In the genomic region with DNA sequence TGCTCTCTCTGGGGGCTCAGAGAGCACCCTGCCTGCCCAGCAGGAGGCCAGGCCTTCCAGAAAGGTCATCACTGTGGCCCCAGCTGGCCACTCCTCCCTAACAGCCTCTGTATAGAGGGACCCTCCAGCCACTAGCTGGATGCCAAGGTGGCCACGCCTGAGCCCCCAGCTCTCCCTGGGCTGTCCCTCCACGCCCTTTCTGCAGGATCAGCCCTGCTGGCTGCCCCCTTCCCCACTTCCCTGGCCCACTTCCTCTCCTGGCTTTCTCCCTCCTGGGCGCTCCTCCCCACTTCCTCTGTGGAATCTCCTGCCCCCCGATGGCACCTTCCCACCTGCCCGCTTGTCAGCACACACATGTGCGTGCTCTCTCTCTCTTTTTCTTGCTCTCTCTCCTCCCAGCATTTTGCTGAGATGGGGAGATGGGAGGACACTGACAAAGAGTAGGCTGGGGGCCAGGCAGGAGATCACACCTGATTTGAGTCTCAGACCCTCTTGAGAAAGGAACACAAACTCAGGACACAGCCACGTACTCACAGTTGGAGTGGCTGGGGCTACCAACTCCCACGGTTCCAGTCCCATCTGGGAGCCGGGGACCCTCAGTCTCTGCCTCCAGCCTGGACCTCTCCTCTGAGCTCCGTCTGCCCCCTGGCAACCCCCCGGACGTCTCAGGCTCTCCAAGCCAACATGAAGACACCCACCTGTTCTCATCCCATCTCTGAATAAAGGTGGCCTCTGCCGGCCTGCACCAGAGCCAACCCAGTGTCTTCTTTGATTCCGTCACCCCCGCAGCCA, we compare ENCODE assay signal across 30 cellular contexts.
"Had no signal": no experiment of that assay in that cellular context is flagged by ENCODE, and none has a peak within 500 bp of the region (broad histone marks: within the 10 kb centered on the region; RNA-seq: fewer than 3 reads in every experiment).

No MANE protein-coding gene starts in this region.

- ATAC-seq: activated CD4-positive, alpha-beta T cell treated with anti-CD3 and anti-CD28 coated beads for 36 hours; activated T-cell treated with anti-CD3 and anti-CD28 coated beads, Interleukin-2, amount 50 U/mL, for 72 hours; gastroesophageal sphincter; left lung; mucosa of descending colon had no signal

- H3K9me3 Mint-ChIP-seq: T-helper 2 cell treated with Interferon-gamma antibody and Interleukin-4, amounts not matched to agents 5 μg/mL and 100 μg/mL, for 36 hours had no signal

- H3K4me3 ChIP-seq: cardiac muscle cell, colonic mucosa, gastroesophageal sphincter, heart left ventricle, left lung, lung, mucosa of descending colon, right atrium auricular region, tibial nerve had no signal

- H3K27ac ChIP-seq: colonic mucosa, gastroesophageal sphincter, heart left ventricle, left lung, parathyroid adenoma, right atrium auricular region, tibial nerve had no signal

- H3K4me1 Mint-ChIP-seq: activated CD4-positive, alpha-beta T cell treated with anti-CD3 and anti-CD28 coated beads for 36 hours; nephron had no signal

- H2AFZ ChIP-seq: parathyroid adenoma had no signal

- H3K27me3 Mint-ChIP-seq: brain had no signal

- H3K27ac Mint-ChIP-seq: activated CD4-positive, alpha-beta T cell treated with anti-CD3 and anti-CD28 coated beads for 36 hours; activated naive CD8-positive, alpha-beta T cell; activated T-cell treated with anti-CD3 and anti-CD28 coated beads, Interleukin-2, amount 50 U/mL, for 72 hours; T-helper 2 cell treated with Interferon-gamma antibody and Interleukin-4, amounts not matched to agents 5 μg/mL and 100 μg/mL, for 36 hours had no signal

- H3K4me1 ChIP-seq: colonic mucosa, gastroesophageal sphincter, heart left ventricle, left lung, parathyroid adenoma, right atrium auricular region, tibial nerve had no signal

- H3K9me3 ChIP-seq: colonic mucosa, left lung, mucosa of descending colon, right atrium auricular region had no signal

- H3K79me2 ChIP-seq: parathyroid adenoma had no signal

- H3K9ac ChIP-seq: parathyroid adenoma had no signal

- DNase-seq: activated CD4-positive, alpha-beta T cell treated with anti-CD3 and anti-CD28 coated beads for 36 hours; activated CD4-positive, alpha-beta T cell treated with anti-CD3 and anti-CD28 coated beads, Interleukin-2, amount 50 U/mL, for 4 hours; activated CD4-positive, CD25-positive, alpha-beta regulatory T cell; activated naive CD4-positive, alpha-beta T cell treated with Interleukin-2 at 50 U/mL for 16 hours; activated T-cell treated with anti-CD3 and anti-CD28 coated beads for 4 hours; activated T-cell treated with anti-CD3 and anti-CD28 coated beads, Interleukin-2, amount 50 U/mL, for 72 hours; cerebellar nuclear complex; colonic mucosa; effector memory CD4-positive, alpha-beta T cell; erythroblast; kidney glomerular epithelial cell; mesendoderm; mucosa of descending colon; stimulated activated CD4-positive, alpha-beta T cell treated with anti-CD3 and anti-CD28 coated beads, Interleukin-15, amount 100 ng/mL, for 24 hours; stimulated activated CD4-positive, alpha-beta T cell treated with anti-CD3 and anti-CD28 coated beads, Interleukin-2, amount 100 ng/mL, for 24 hours; stimulated activated naive CD4-positive, alpha-beta T cell treated with Interleukin-2 at 50 U/mL for 16 hours; T-helper 1 cell had no signal

- H3K4me3 Mint-ChIP-seq: activated CD4-positive, alpha-beta T cell treated with anti-CD3 and anti-CD28 coated beads for 36 hours; activated naive CD8-positive, alpha-beta T cell; activated T-cell treated with anti-CD3 and anti-CD28 coated beads, Interleukin-2, amount 50 U/mL, for 72 hours; brain; nephron; T-helper 2 cell treated with Interferon-gamma antibody and Interleukin-4, amounts not matched to agents 5 μg/mL and 100 μg/mL, for 36 hours had no signal

- H3K27me3 ChIP-seq: cardiac muscle cell, colonic mucosa, gastroesophageal sphincter, heart left ventricle, left lung, right atrium auricular region, tibial nerve had no signal

- FAIRE-seq: urothelium cell line had no signal

- H3K36me3 ChIP-seq: cardiac muscle cell, colonic mucosa, right atrium auricular region had no signal
